ENCODE assay signal across 26 cellular contexts in the genomic region with DNA sequence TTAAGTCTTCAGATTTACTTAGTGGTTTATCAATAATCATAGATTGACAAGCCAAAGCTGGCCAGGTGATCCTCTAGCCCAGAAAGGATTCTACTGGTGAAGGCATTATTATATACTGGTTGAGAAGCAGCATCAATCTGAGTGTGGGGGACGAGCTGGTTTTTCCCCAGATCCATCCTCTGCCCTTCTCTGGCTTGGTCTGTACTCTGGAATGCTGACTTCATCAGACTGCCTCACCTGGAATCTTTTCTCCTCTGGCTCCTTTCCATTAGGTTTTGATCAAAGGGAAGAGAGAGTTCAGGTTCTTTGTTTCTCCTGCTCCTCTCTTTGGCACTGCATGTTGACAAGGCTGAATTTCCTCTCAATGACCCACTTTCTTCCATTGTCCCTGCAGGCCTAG.
"Had no signal": no experiment of that assay in that cellular context is flagged by ENCODE, and none has a peak within 500 bp of the region (broad histone marks: within the 10 kb centered on the region; RNA-seq: fewer than 3 reads in every experiment).

No MANE protein-coding gene starts in this region.

- FAIRE-seq: bronchial epithelial cell had no signal

- H3K9me3 ChIP-seq: ascending aorta, esophagus muscularis mucosa, gastrocnemius medialis, heart right ventricle had no signal

- H3K4me3 ChIP-seq: ascending aorta, coronary artery, dorsolateral prefrontal cortex, esophagus muscularis mucosa, gastrocnemius medialis, heart right ventricle had no signal

- DNase-seq: activated CD4-positive, alpha-beta memory T cell treated with anti-CD3 and anti-CD28 coated beads, Interleukin-2, amount 10 ng/mL, durations not matched to agents 7 days and 5 days; activated CD4-positive, alpha-beta T cell treated with anti-CD3 and anti-CD28 coated beads for 1 hour; activated CD4-positive, alpha-beta T cell treated with anti-CD3 and anti-CD28 coated beads for 4 hours; activated CD4-positive, alpha-beta T cell treated with anti-CD3 and anti-CD28 coated beads, Interleukin-2, amount 10 ng/mL, durations not matched to agents 7 days and 5 days; activated CD4-positive, alpha-beta T cell treated with anti-CD3 and anti-CD28 coated beads, Interleukin-2, amount 50 U/mL, for 4 hours; activated CD8-positive, alpha-beta memory T cell treated with anti-CD3 and anti-CD28 coated beads, Interleukin-2, amount 50 U/mL, for 48 hours; activated gamma-delta T cell; activated naive CD4-positive, alpha-beta T cell; activated naive CD4-positive, alpha-beta T cell treated with anti-CD3 and anti-CD28 coated beads, Interleukin-2, amount 10 ng/mL, durations not matched to agents 7 days and 5 days; activated naive CD8-positive, alpha-beta T cell treated with anti-CD3 and anti-CD28 coated beads, Interleukin-2, amount 10 ng/mL, durations not matched to agents 7 days and 5 days; activated T-cell treated with anti-CD3 and anti-CD28 coated beads for 4 hours; activated T-cell treated with anti-CD3 and anti-CD28 coated beads, Interleukin-2, amount 50 U/mL, for 24 hours; activated T-cell treated with anti-CD3 and anti-CD28 coated beads, Interleukin-2, amount 50 U/mL, for 72 hours; brain microvascular endothelial cell; dorsolateral prefrontal cortex; effector memory CD4-positive, alpha-beta T cell; erythroblast; foreskin keratinocyte; gastrocnemius medialis; heart right ventricle; T-helper 2 cell had no signal

- H3K36me3 ChIP-seq: ascending aorta, brain microvascular endothelial cell, esophagus muscularis mucosa, gastrocnemius medialis, heart right ventricle had no signal

- H3K27me3 ChIP-seq: ascending aorta, brain microvascular endothelial cell, esophagus muscularis mucosa, gastrocnemius medialis, heart right ventricle had no signal

- H3K4me1 ChIP-seq: ascending aorta, esophagus muscularis mucosa, foreskin keratinocyte, gastrocnemius medialis, heart right ventricle had no signal

- ATAC-seq: activated naive CD4-positive, alpha-beta T cell treated with anti-CD3 and anti-CD28 coated beads, Interleukin-2, amount 50 U/mL, for 72 hours; activated T-cell treated with anti-CD3 and anti-CD28 coated beads, Interleukin-2, amount 50 U/mL, for 72 hours; foreskin keratinocyte; gastrocnemius medialis; heart right ventricle had no signal

- H3K27ac ChIP-seq: ascending aorta, brain microvascular endothelial cell, coronary artery, dorsolateral prefrontal cortex, esophagus muscularis mucosa, foreskin keratinocyte, gastrocnemius medialis, heart right ventricle had no signal
